23 cellular contexts compared by ENCODE assay signal in genomic region chr5:19235101-19235584, GRCh38.
"Had no signal": no experiment of that assay in that cellular context is flagged by ENCODE, and none has a peak within 500 bp of the region (broad histone marks: within the 10 kb centered on the region; RNA-seq: fewer than 3 reads in every experiment).

No MANE protein-coding gene starts in this region.

- H3K36me3 ChIP-seq: esophagus muscularis mucosa, gastrocnemius medialis, pancreas, tibial artery, uterus had no signal

- ATAC-seq: activated CD4-positive, alpha-beta T cell treated with anti-CD3 and anti-CD28 coated beads for 36 hours; gastrocnemius medialis; left cardiac atrium; pancreas; psoas muscle; right cardiac atrium; stimulated activated effector memory CD8-positive, alpha-beta T cell treated with anti-CD3 and anti-CD28 coated beads, Interleukin-12 subunit alpha, Interleukin-12 subunit beta, amount 100 ng/mL, for 72 hours; stimulated activated naive CD8-positive, alpha-beta T cell treated with anti-CD3 and anti-CD28 coated beads, Interleukin-15, amount 100 ng/mL, for 72 hours; WTC11 had no signal

- H3K27me3 ChIP-seq: esophagus muscularis mucosa, gastrocnemius medialis, pancreas, tibial artery, uterus had no signal

- H3K4me1 ChIP-seq: gastrocnemius medialis, pancreas, psoas muscle, tibial artery, uterus had no signal

- H3K27ac ChIP-seq: esophagus muscularis mucosa, gastrocnemius medialis, pancreas, psoas muscle, tibial artery, uterus had no signal

- H3K4me3 ChIP-seq: esophagus muscularis mucosa, gastrocnemius medialis, pancreas, psoas muscle, tibial artery, uterus had no signal

- DNase-seq: activated CD4-positive, alpha-beta T cell treated with anti-CD3 and anti-CD28 coated beads for 36 hours; activated CD4-positive, alpha-beta T cell treated with anti-CD3 and anti-CD28 coated beads, Interleukin-2, amount 50 U/mL, for 4 hours; activated CD8-positive, alpha-beta memory T cell treated with anti-CD3 and anti-CD28 coated beads, Interleukin-2, amount 50 U/mL, for 48 hours; activated naive CD4-positive, alpha-beta T cell treated with Interleukin-2 at 50 U/mL for 16 hours; activated T-cell treated with anti-CD3 and anti-CD28 coated beads, Interleukin-2, amount 50 U/mL, for 48 hours; amygdala; central memory CD4-positive, alpha-beta T cell; dermis blood vessel endothelial cell; effector memory CD4-positive, alpha-beta T cell; gastrocnemius medialis; hippocampal formation; left cardiac atrium; pancreas; psoas muscle; right cardiac atrium; stimulated activated CD4-positive, alpha-beta T cell treated with anti-CD3 and anti-CD28 coated beads, Interleukin-1b, Interleukin-23, amount 100 ng/mL, for 48 hours; stimulated activated naive CD8-positive, alpha-beta T cell treated with anti-CD3 and anti-CD28 coated beads, Interleukin-15, amount 100 ng/mL, for 72 hours; T-helper 9 cell; tibial artery; uterus had no signal

- H3K9me3 ChIP-seq: esophagus muscularis mucosa, gastrocnemius medialis, pancreas, psoas muscle, tibial artery, uterus had no signal
